In the genomic region with DNA sequence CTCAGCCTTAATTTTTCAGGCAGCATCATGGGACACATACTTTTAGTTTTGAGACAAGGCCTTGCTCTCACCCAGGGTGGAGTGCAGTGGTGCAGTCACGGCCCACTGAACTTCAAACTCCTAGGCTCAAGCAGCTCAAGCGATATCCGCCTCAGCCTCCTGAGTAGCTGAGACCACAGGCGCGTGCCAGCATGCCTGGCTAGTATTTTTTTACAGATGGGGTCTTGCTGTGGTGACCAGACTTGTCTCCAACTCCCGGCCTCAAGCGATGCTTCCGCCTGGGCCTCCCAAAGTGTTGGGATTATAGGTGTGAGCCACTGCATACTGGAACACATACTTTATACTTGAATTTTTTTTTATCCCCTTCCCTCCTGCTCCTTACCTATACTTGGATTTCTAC, we compare ENCODE assay signal across 15 cellular contexts. TPM values are rescaled to one million over a fixed set of nuclear protein-coding genes. Genes with fewer than 3 reads are reported as not detected.
A peak's percentile ranks its signal among the peaks of the same experiment; 100 is the strongest.
DNase-seq lines count a peak whose midpoint lies in the region; ATAC-seq, FAIRE-seq and TF ChIP-seq lines count a peak whose summit lies in the region.
"Had no signal": no experiment of that assay in that cellular context is flagged by ENCODE, and none has a peak within 500 bp of the region (broad histone marks: within the 10 kb centered on the region; RNA-seq: fewer than 3 reads in every experiment).

No MANE protein-coding gene starts in this region.

- H3K9ac ChIP-seq in GM23248, result no peak overlapping the region
- no peak overlapping the region for H3K9ac ChIP-seq in astrocyte (ENCODE audit: low read length)
- no peak overlapping the region for H3K9ac ChIP-seq in stomach smooth muscle (ENCODE audit: low read length in 2 of 2)

- H3K36me3 ChIP-seq in GM23248 (ENCODE audit: low read depth), result peaks cover 36% of the 10 kb centered on the region
- H3K36me3 ChIP-seq in astrocyte (ENCODE audit: insufficient read depth, low read length), result peaks cover 29% of the 10 kb centered on the region
- H3K36me3 ChIP-seq in stomach smooth muscle (ENCODE audit: control insufficient read depth in 2 of 2, insufficient read depth in 2 of 2, low read length in 2 of 2), result peaks cover 31 to 36% of the 10 kb centered on the region in 2 donors

- DNase-seq in GM23248 (peak; percentile 5), astrocyte (ENCODE audit: low read depth) (no peak), mesothelial cell of epicardium (ENCODE audit: low spot score in 2 of 2, unreplicated experiment in 2 of 2) (no peak), GF-D8 (lab: John Stamatoyannopoulos, UW) (no peak)
- DNase-seq in activated CD4-positive, alpha-beta memory T cell treated with anti-CD3 and anti-CD28 coated beads, Interleukin-2, amount 10 ng/mL, durations not matched to agents 7 days and 5 days, result no peak
- DNase-seq: activated CD4-positive, alpha-beta T cell treated with anti-CD3 and anti-CD28 coated beads, Interleukin-2, amount 50 U/mL, for 48 hours; activated T-cell treated with anti-CD3 and anti-CD28 coated beads, Interleukin-2, amount 50 U/mL, for 48 hours; DMS53; effector CD4-positive, alpha-beta T cell; left colon; NCI-H2029 treated with DMSO at 0.1 percent for 48 hours; substantia nigra had no signal

- CTCF ChIA-PET in activated CD4-positive, alpha-beta memory T cell treated with anti-CD3 and anti-CD28 coated beads, Interleukin-2, amount 10 ng/mL, durations not matched to agents 7 days and 5 days (lab: Charles Lee), result interaction anchor here (1.4 to 3.7 kb wide), 3 partner anchors 14 to 17 kb away, joined by 3 to 50 read pairs (median 17); no protein-coding TSS in a partner anchor

- H3K36me3 Mint-ChIP-seq in astrocyte (ENCODE audit: low read depth, unreplicated experiment), result peaks cover 21% of the 10 kb centered on the region
- H3K36me3 Mint-ChIP-seq in mesothelial cell of epicardium, result peaks cover 9% of the 10 kb centered on the region
- H3K36me3 Mint-ChIP-seq in activated CD4-positive, alpha-beta memory T cell treated with anti-CD3 and anti-CD28 coated beads, Interleukin-2, amount 10 ng/mL, durations not matched to agents 7 days and 5 days (ENCODE audit: low read depth), result peaks cover 32% of the 10 kb centered on the region
- H3K36me3 Mint-ChIP-seq: activated naive CD8-positive, alpha-beta T cell had no signal

- peaks cover 86% of the 10 kb centered on the region for H3F3A ChIP-seq in GM23248 (ENCODE audit: insufficient read depth)

- H3K4me1 ChIP-seq in GM23248 (ENCODE audit: insufficient read depth) (peaks cover 60% of the 10 kb centered on the region), astrocyte (ENCODE audit: insufficient read depth, low read length) (peaks cover 65% of the 10 kb centered on the region), stomach smooth muscle (ENCODE audit: control insufficient read depth, insufficient read depth, low read length) (peaks cover 89% of the 10 kb centered on the region)

- H3K4me2 ChIP-seq in GM23248 (ENCODE audit: unreplicated experiment) (no peak overlapping the region), astrocyte (ENCODE audit: low read length) (no peak overlapping the region)

- peaks cover 26% of the 10 kb centered on the region for H3K79me2 ChIP-seq in GM23248 (ENCODE audit: insufficient read depth)
- peaks cover 37% of the 10 kb centered on the region for H3K79me2 ChIP-seq in astrocyte (ENCODE audit: insufficient read depth, low read length)

- POLR2A ChIA-PET in activated CD4-positive, alpha-beta memory T cell treated with anti-CD3 and anti-CD28 coated beads, Interleukin-2, amount 10 ng/mL, durations not matched to agents 7 days and 5 days (lab: Charles Lee), result interaction anchor here (1.5 kb wide), 1 partner anchor 16 kb away, joined by 5 read pairs; no protein-coding TSS in a partner anchor

- 0 out of 2 replicates have a peak, but pooled peaks cover 3% of the 10 kb centered on the region for H4K20me1 ChIP-seq in GM23248 (ENCODE audit: insufficient read depth)
- H4K20me1 ChIP-seq in astrocyte (ENCODE audit: insufficient read depth, low read length), result peaks cover 59% of the 10 kb centered on the region

- H3K27ac Mint-ChIP-seq in astrocyte (ENCODE audit: unreplicated experiment), result peak overlapping the region; percentile 4
- H3K27ac Mint-ChIP-seq in mesothelial cell of epicardium, result peak overlapping the region; percentile 59
- no peak overlapping the region for H3K27ac Mint-ChIP-seq in activated CD4-positive, alpha-beta memory T cell treated with anti-CD3 and anti-CD28 coated beads, Interleukin-2, amount 10 ng/mL, durations not matched to agents 7 days and 5 days
- H3K27ac Mint-ChIP-seq: activated naive CD8-positive, alpha-beta T cell had no signal

- H2AFZ ChIP-seq in GM23248 (no peak overlapping the region), astrocyte (ENCODE audit: low read depth, low read length) (no peak overlapping the region)

- H3K27ac ChIP-seq in GM23248 (peak overlapping the region; percentile 27; the same call in 1 of the 2 replicates), astrocyte (ENCODE audit: low read depth, low read length) (no peak overlapping the region), stomach smooth muscle (ENCODE audit: low read length) (peak overlapping the region; percentile 76)

- no peak for TF ChIP-seq CTCF in astrocyte (IDR thresholded peaks at IDR 0.05; ENCODE audit: insufficient read depth, low read depth, low read length)
- TF ChIP-seq CTCF in mesothelial cell of epicardium (IDR thresholded peaks at IDR 0.05; ENCODE audit: unreplicated experiment), result no peak

- no peaks in the 10 kb centered on the region for H3K9me3 Mint-ChIP-seq in astrocyte (ENCODE audit: unreplicated experiment)
- no peaks in the 10 kb centered on the region for H3K9me3 Mint-ChIP-seq in mesothelial cell of epicardium
- no peaks in the 10 kb centered on the region for H3K9me3 Mint-ChIP-seq in activated CD4-positive, alpha-beta memory T cell treated with anti-CD3 and anti-CD28 coated beads, Interleukin-2, amount 10 ng/mL, durations not matched to agents 7 days and 5 days

- H3K4me3 Mint-ChIP-seq in astrocyte (ENCODE audit: unreplicated experiment) (no peak overlapping the region), mesothelial cell of epicardium (no peak overlapping the region)
- H3K4me3 Mint-ChIP-seq in activated CD4-positive, alpha-beta memory T cell treated with anti-CD3 and anti-CD28 coated beads, Interleukin-2, amount 10 ng/mL, durations not matched to agents 7 days and 5 days, result no peak overlapping the region
- H3K4me3 Mint-ChIP-seq: activated naive CD8-positive, alpha-beta T cell had no signal

- H3K9me2 ChIP-seq in GM23248 (ENCODE audit: insufficient read depth), result no peaks in the 10 kb centered on the region

- H3K27me3 Mint-ChIP-seq in astrocyte (ENCODE audit: low read depth, unreplicated experiment), result no peaks in the 10 kb centered on the region
- H3K27me3 Mint-ChIP-seq in mesothelial cell of epicardium (ENCODE audit: low read depth), result no peaks in the 10 kb centered on the region
- no peaks in the 10 kb centered on the region for H3K27me3 Mint-ChIP-seq in activated CD4-positive, alpha-beta memory T cell treated with anti-CD3 and anti-CD28 coated beads, Interleukin-2, amount 10 ng/mL, durations not matched to agents 7 days and 5 days
- H3K27me3 Mint-ChIP-seq: activated naive CD8-positive, alpha-beta T cell had no signal

- WGBS in GM23248 (ENCODE audit: low coverage in 1 of 2, low lambda C conversion rate in 2 of 2, missing lambda C conversion rate in 2 of 2), 2 experiments, result 96 to 97% methylated on average over 8 of the region's 8 CpGs

- H3K27me3 ChIP-seq in GM23248 (replicated peaks; ENCODE audit: insufficient read depth) (no peaks in the 10 kb centered on the region), astrocyte (ENCODE audit: insufficient read depth, low read length) (no peaks in the 10 kb centered on the region), stomach smooth muscle (ENCODE audit: control insufficient read depth in 1 of 2, insufficient read depth in 2 of 2, low read length in 2 of 2) (no peaks in the 10 kb centered on the region)

- H3K4me1 Mint-ChIP-seq in astrocyte (ENCODE audit: low read depth, unreplicated experiment), result peaks cover 43% of the 10 kb centered on the region
- H3K4me1 Mint-ChIP-seq in mesothelial cell of epicardium, result peaks cover 26% of the 10 kb centered on the region
- H3K4me1 Mint-ChIP-seq in activated CD4-positive, alpha-beta memory T cell treated with anti-CD3 and anti-CD28 coated beads, Interleukin-2, amount 10 ng/mL, durations not matched to agents 7 days and 5 days, result peaks cover 60% of the 10 kb centered on the region

- in situ Hi-C loops in GM23248 (cut with MboI), result no loop called here

- ATAC-seq in GM19351 (IDR thresholded peaks at IDR 0.05; ENCODE audit: unreplicated experiment), result no peak
- ATAC-seq: left colon had no signal

- H3K9me3 ChIP-seq in GM23248 (ENCODE audit: low read depth) (no peaks in the 10 kb centered on the region), astrocyte (ENCODE audit: insufficient read depth, low read depth, low read length) (no peaks in the 10 kb centered on the region), stomach smooth muscle (ENCODE audit: control insufficient read depth in 2 of 2, low read length in 2 of 2) (no peaks in the 10 kb centered on the region)

- no peak for FAIRE-seq in astrocyte (lab: Jason Lieb, UNC)

- H3K4me3 ChIP-seq in GM23248 (no peak overlapping the region), astrocyte (ENCODE audit: insufficient read depth, low read depth, low read length) (no peak overlapping the region), stomach smooth muscle (ENCODE audit: low read length in 2 of 2) (no peak overlapping the region)

RNA-seq across cellular contexts. Expression of a gene that starts 2.8 kb away (rescaled TPM):
- 15.4 and 27.2 TPM in 2 replicates for total RNA-seq in GM23248 (2014; rRNA removed; shearing (Covaris generic))
- 15.6 and 17.6 TPM in 2 replicates for polyA plus RNA-seq in GM23248 (2016; fragmentation: Nextera tagmentation; extraction: Ambion mirVana)
- total RNA-seq in astrocyte (1.4 and 2.1 TPM in 2 replicates), mesothelial cell of epicardium (9.7 to 11.2 TPM (median 11.2 TPM) in 3 replicates)
- 10 to 100 TPM in 1 of 2 experiments, 1 to 10 TPM in 1; 9.5 to 10.5 TPM for total RNA-seq in activated CD4-positive, alpha-beta memory T cell treated with anti-CD3 and anti-CD28 coated beads, Interleukin-2, amount 10 ng/mL, durations not matched to agents 7 days and 5 days

RNA-seq across cellular contexts. Expression of a gene that starts 5.9 kb away (rescaled TPM):
- total RNA-seq in GM23248 (2014; rRNA removed; shearing (Covaris generic)), result 1,521 and 1,535 TPM in 2 replicates
- 3,562 and 3,671 TPM in 2 replicates for polyA plus RNA-seq in GM23248 (2016; fragmentation: Nextera tagmentation; extraction: Ambion mirVana)
- total RNA-seq in astrocyte (965 and 1,014 TPM in 2 replicates), mesothelial cell of epicardium (429 to 438 TPM (median 438 TPM) in 3 replicates)
- 100 to 1,000 TPM; 177 to 185 TPM for total RNA-seq in activated CD4-positive, alpha-beta memory T cell treated with anti-CD3 and anti-CD28 coated beads, Interleukin-2, amount 10 ng/mL, durations not matched to agents 7 days and 5 days

RNA-seq across cellular contexts. Expression of a gene that starts 7.1 kb away (rescaled TPM):
- 47.6 and 110 TPM in 2 replicates for total RNA-seq in GM23248 (2014; rRNA removed; shearing (Covaris generic))
- 193 and 197 TPM in 2 replicates for polyA plus RNA-seq in GM23248 (2016; fragmentation: Nextera tagmentation; extraction: Ambion mirVana)
- total RNA-seq in astrocyte, result 49.2 and 51.0 TPM in 2 replicates
- 58.0 to 63.4 TPM (median 61.6 TPM) in 3 replicates for total RNA-seq in mesothelial cell of epicardium
- total RNA-seq in activated CD4-positive, alpha-beta memory T cell treated with anti-CD3 and anti-CD28 coated beads, Interleukin-2, amount 10 ng/mL, durations not matched to agents 7 days and 5 days, result 100 to 1,000 TPM; 156 to 162 TPM

RNA-seq across cellular contexts. Expression of a gene that starts 15.2 kb away (rescaled TPM):
- 6.6 and 7.2 TPM in 2 replicates for total RNA-seq in GM23248 (2014; rRNA removed; shearing (Covaris generic))
- polyA plus RNA-seq in GM23248 (2016; fragmentation: Nextera tagmentation; extraction: Ambion mirVana), result 2.0 and 2.1 TPM in 2 replicates
- total RNA-seq in astrocyte (20.4 and 26.5 TPM in 2 replicates), mesothelial cell of epicardium (32.5 to 34.0 TPM (median 33.2 TPM) in 3 replicates)
- total RNA-seq in activated CD4-positive, alpha-beta memory T cell treated with anti-CD3 and anti-CD28 coated beads, Interleukin-2, amount 10 ng/mL, durations not matched to agents 7 days and 5 days, result 1 to 10 TPM; 1.9 to 2.0 TPM

RNA-seq across cellular contexts. Expression of a gene that starts 20.0 kb away (rescaled TPM):
- total RNA-seq in GM23248 (2014; rRNA removed; shearing (Covaris generic)), result 2.1 and 9.9 TPM in 2 replicates
- polyA plus RNA-seq in GM23248 (2016; fragmentation: Nextera tagmentation; extraction: Ambion mirVana), result 0.56 and 0.67 TPM in 2 replicates
- total RNA-seq in astrocyte (25.3 and 28.9 TPM in 2 replicates), mesothelial cell of epicardium (17.0 to 18.7 TPM (median 18.1 TPM) in 3 replicates)
- total RNA-seq in activated CD4-positive, alpha-beta memory T cell treated with anti-CD3 and anti-CD28 coated beads, Interleukin-2, amount 10 ng/mL, durations not matched to agents 7 days and 5 days, result 1 to 10 TPM; 7.2 to 7.9 TPM
